In genomic region chr1:155930725-155931124, GRCh38 we compare ENCODE assay signal across 13 cellular contexts. TPM values are rescaled to one million over a fixed set of nuclear protein-coding genes. Genes with fewer than 3 reads are reported as not detected.
DNase-seq lines count a peak whose midpoint lies in the region; ATAC-seq and TF ChIP-seq lines count a peak whose summit lies in the region.
"Not testable (repeated sequence)": the region's sequence is repeated elsewhere in the genome, so short reads cannot be mapped to it uniquely, and the experiment has no call there.
"Had no signal": no experiment of that assay in that cellular context is flagged by ENCODE, and none has a peak within 500 bp of the region (broad histone marks: within the 10 kb centered on the region; RNA-seq: fewer than 3 reads in every experiment).

No MANE protein-coding gene starts in this region.

- not testable (repeated sequence) for H3F3A ChIP-seq in Loucy (ENCODE audit: low read depth)

- not testable (repeated sequence) for H3K9me3 Mint-ChIP-seq in activated naive CD8-positive, alpha-beta T cell (ENCODE audit: low read depth); effector memory CD8-positive, alpha-beta T cell; neural crest cell; stimulated activated naive CD8-positive, alpha-beta T cell treated with anti-CD3 and anti-CD28 coated beads, Interleukin-15, amount 100 ng/mL, for 72 hours

- peak overlapping the region in 6 of 10 experiments; percentile 14 to 96 (median 84); a peak in 5 of 20 replicates for H3K4me3 ChIP-seq in BLaER1 treated with 17β-estradiol and CSF1 and Interleukin-3, amounts not matched to agents 10 nM and 100 nM
- H3K4me3 ChIP-seq in Loucy (ENCODE audit: low read length, poor library complexity, severe bottlenecking) (peak overlapping the region; percentile 94), kidney epithelial cell (ENCODE audit: low read depth, low read length) (peak overlapping the region; percentile 16)

- peaks cover 75 to 81% (median 79%) of the 10 kb centered on the region in 11 experiments for H3K36me3 ChIP-seq in BLaER1 treated with 17β-estradiol and CSF1 and Interleukin-3, amounts not matched to agents 10 nM and 100 nM
- H3K36me3 ChIP-seq in Loucy (ENCODE audit: insufficient read depth, low read length), result peaks cover 35% of the 10 kb centered on the region
- not testable (repeated sequence) for H3K36me3 ChIP-seq in kidney epithelial cell (ENCODE audit: control insufficient read depth, insufficient read depth, low read length)

- peak overlapping the region; percentile 10 to 98 (median 50); a peak in 19 of 22 replicates for H3K9ac ChIP-seq in BLaER1 treated with 17β-estradiol and CSF1 and Interleukin-3, amounts not matched to agents 10 nM and 100 nM
- H3K9ac ChIP-seq in Loucy (ENCODE audit: low read depth, low read length, poor library complexity, severe bottlenecking), result peak overlapping the region; percentile 97

- not testable (repeated sequence) for DNase-seq in effector memory CD8-positive, alpha-beta T cell; kidney epithelial cell (ENCODE audit: low read depth); neural crest cell (ENCODE audit: low read depth, low spot score); stimulated activated naive CD8-positive, alpha-beta T cell treated with anti-CD3 and anti-CD28 coated beads, Interleukin-15, amount 100 ng/mL, for 72 hours

- peak overlapping the region; percentile 81 to 96 (median 91) for H3K4me2 ChIP-seq in BLaER1 treated with 17β-estradiol and CSF1 and Interleukin-3, amounts not matched to agents 10 nM and 100 nM
- H3K4me2 ChIP-seq in Loucy (ENCODE audit: low read depth, low read length, poor library complexity, severe bottlenecking), result peak overlapping the region; percentile 88

- not testable (repeated sequence) for H3K27ac ChIP-seq in BLaER1 treated with 17β-estradiol and CSF1 and Interleukin-3, amounts not matched to agents 10 nM and 100 nM
- H3K27ac ChIP-seq in VCaP, result peak overlapping the region; percentile 96

- not testable (repeated sequence) for H3K4me3 Mint-ChIP-seq in activated naive CD8-positive, alpha-beta T cell
- peak overlapping the region in 1 of 2 donors; percentile 61 for H3K4me3 Mint-ChIP-seq in effector memory CD8-positive, alpha-beta T cell
- H3K4me3 Mint-ChIP-seq in neural crest cell, result peak overlapping the region; percentile 73
- peak overlapping the region; percentile 37 to 84 for H3K4me3 Mint-ChIP-seq in stimulated activated naive CD8-positive, alpha-beta T cell treated with anti-CD3 and anti-CD28 coated beads, Interleukin-15, amount 100 ng/mL, for 72 hours

- H2AFZ ChIP-seq in Loucy (ENCODE audit: low read length), result not testable (repeated sequence)

- not testable (repeated sequence) for H3K9me3 ChIP-seq in BLaER1 treated with 17β-estradiol and CSF1 and Interleukin-3, amounts not matched to agents 10 nM and 100 nM (replicated peaks in 1 of 11); Loucy (ENCODE audit: insufficient read depth, low read depth, low read length)

- H3K9me2 ChIP-seq in Loucy (replicated peaks; ENCODE audit: low read depth, low read length), result not testable (repeated sequence)

- H3K36me3 Mint-ChIP-seq in activated naive CD8-positive, alpha-beta T cell, result peaks cover 11% of the 10 kb centered on the region
- H3K36me3 Mint-ChIP-seq in effector memory CD8-positive, alpha-beta T cell (ENCODE audit: insufficient read depth), result peaks cover 70% of the 10 kb centered on the region
- H3K36me3 Mint-ChIP-seq in neural crest cell (ENCODE audit: low read depth), result peaks cover 13% of the 10 kb centered on the region

- not testable (repeated sequence) for TF ChIP-seq CTCF in Loucy (conservative IDR thresholded peaks at IDR 0.05; ENCODE audit: low read length); VCaP (conservative IDR thresholded peaks at IDR 0.05); kidney epithelial cell (IDR thresholded peaks at IDR 0.05; ENCODE audit: insufficient read depth, low read length, poor library complexity, severe bottlenecking); neural crest cell (conservative IDR thresholded peaks at IDR 0.05)

- H3K4me1 ChIP-seq in BLaER1 treated with 17β-estradiol and CSF1 and Interleukin-3, amounts not matched to agents 10 nM and 100 nM, result peaks cover 31 to 45% (median 41%) of the 10 kb centered on the region in 10 experiments
- H3K4me1 ChIP-seq in Loucy (ENCODE audit: insufficient read depth, low read length, poor library complexity, severe bottlenecking), result peaks cover 32% of the 10 kb centered on the region

- peaks cover 40% of the 10 kb centered on the region for H3K4me1 Mint-ChIP-seq in activated naive CD8-positive, alpha-beta T cell (ENCODE audit: low read depth)
- H3K4me1 Mint-ChIP-seq in effector memory CD8-positive, alpha-beta T cell (ENCODE audit: low read depth in 2 of 2), result peaks cover 6 to 32% of the 10 kb centered on the region in 2 donors
- H3K4me1 Mint-ChIP-seq in neural crest cell, result peaks cover 26% of the 10 kb centered on the region
- peaks cover 35% of the 10 kb centered on the region for H3K4me1 Mint-ChIP-seq in stimulated activated naive CD8-positive, alpha-beta T cell treated with anti-CD3 and anti-CD28 coated beads, Interleukin-15, amount 100 ng/mL, for 72 hours

- H3K79me2 ChIP-seq in Loucy (ENCODE audit: insufficient read depth, low read length), result peaks cover 82% of the 10 kb centered on the region

- peak overlapping the region; percentile 70 for H3K27ac Mint-ChIP-seq in activated naive CD8-positive, alpha-beta T cell
- H3K27ac Mint-ChIP-seq in effector memory CD8-positive, alpha-beta T cell, result peak overlapping the region; percentile 24 to 83
- not testable (repeated sequence) for H3K27ac Mint-ChIP-seq in neural crest cell (ENCODE audit: unreplicated experiment); stimulated activated naive CD8-positive, alpha-beta T cell treated with anti-CD3 and anti-CD28 coated beads, Interleukin-15, amount 100 ng/mL, for 72 hours

- H4K20me1 ChIP-seq in BLaER1 treated with 17β-estradiol and CSF1 and Interleukin-3, amounts not matched to agents 10 nM and 100 nM, result peaks cover 61 to 83% (median 77%) of the 10 kb centered on the region in 11 experiments
- peaks cover 69% of the 10 kb centered on the region for H4K20me1 ChIP-seq in Loucy (ENCODE audit: insufficient read depth, low read length, poor library complexity, severe bottlenecking)

- H3K27me3 ChIP-seq in BLaER1 treated with 17β-estradiol and CSF1 and Interleukin-3, amounts not matched to agents 10 nM and 100 nM; Loucy (ENCODE audit: insufficient read depth, low read length, poor library complexity, severe bottlenecking); kidney epithelial cell (ENCODE audit: control insufficient read depth, insufficient read depth, low read length): not testable (repeated sequence)

- not testable (repeated sequence) for H3K27me3 Mint-ChIP-seq in activated naive CD8-positive, alpha-beta T cell; effector memory CD8-positive, alpha-beta T cell; neural crest cell (ENCODE audit: low read depth); stimulated activated naive CD8-positive, alpha-beta T cell treated with anti-CD3 and anti-CD28 coated beads, Interleukin-15, amount 100 ng/mL, for 72 hours

- ATAC-seq in effector memory CD8-positive, alpha-beta T cell (replicated peaks); stimulated activated naive CD8-positive, alpha-beta T cell treated with anti-CD3 and anti-CD28 coated beads, Interleukin-15, amount 100 ng/mL, for 72 hours: not testable (repeated sequence)

RNA-seq across cellular contexts. Expression of gene KHDC4, which starts 3.5 kb away (rescaled TPM):
- total RNA-seq in kidney epithelial cell (31.5 and 32.2 TPM in 2 replicates), neural crest cell (69.9 and 71.2 TPM in 2 replicates)

RNA-seq across cellular contexts. Expression of gene RXFP4, which starts 10.7 kb away (rescaled TPM):
- total RNA-seq in kidney epithelial cell (not detected in 2 replicates), neural crest cell (not detected in 2 replicates)
- total RNA-seq: activated naive CD4-positive, alpha-beta T cell treated with anti-CD3 and anti-CD28 coated beads, Interleukin-2, amount 50 U/mL, for 72 hours; cardiac septum; MCF 10A; Right ventricle myocardium inferior; T-helper 17 cell had no signal

RNA-seq across cellular contexts. Expression of gene RIT1, which starts 19.6 kb away (rescaled TPM):
- 34.8 and 38.8 TPM in 2 replicates for total RNA-seq in kidney epithelial cell
- total RNA-seq in neural crest cell, result 34.5 and 35.3 TPM in 2 replicates

RNA-seq across cellular contexts. Expression of gene ARHGEF2, which starts 47.6 kb away (rescaled TPM):
- total RNA-seq in kidney epithelial cell, result 197 and 230 TPM in 2 replicates
- total RNA-seq in neural crest cell, result 97.6 and 101 TPM in 2 replicates

Comparison
In these comparisons a context has a peak if more than half of its experiments do, and no peak if none do; other contexts are left out.
1. H3K4me3 ChIP-seq: peak in every context shown above with its lines; median percentile 94 in Loucy; 84 in BLaER1 treated with 17β-estradiol and CSF1 and Interleukin-3, amounts not matched to agents 10 nM and 100 nM; 16 in kidney epithelial cell.